Comparison of ENCODE assay signal across 8 cellular contexts in the genomic region with DNA sequence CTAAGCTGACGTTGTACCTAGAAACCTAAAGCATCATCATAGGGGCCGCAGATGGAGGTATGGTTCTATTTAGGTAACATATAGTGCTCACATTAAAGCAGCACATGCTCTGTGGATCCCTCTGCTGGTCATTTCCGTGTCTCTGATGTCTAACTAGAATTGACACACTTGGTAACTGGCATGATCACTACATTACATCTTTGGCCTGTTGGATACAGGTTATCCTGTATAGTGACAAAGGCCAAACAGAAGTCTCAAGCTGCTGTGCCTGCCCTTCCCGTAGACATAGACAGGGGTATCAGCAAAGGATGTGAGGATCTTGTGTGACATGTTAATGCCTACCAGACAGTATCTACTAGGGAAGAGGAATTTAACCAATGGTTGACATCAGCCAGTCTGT. TPM values are rescaled to one million over a fixed set of nuclear protein-coding genes. Genes with fewer than 3 reads are reported as not detected.
A peak's percentile ranks its signal among the peaks of the same experiment; 100 is the strongest.
DNase-seq lines count a peak whose midpoint lies in the region; ATAC-seq and TF ChIP-seq lines count a peak whose summit lies in the region.

No MANE protein-coding gene starts in this region.

- intact Hi-C loops in Caco-2 (cut with micrococcal nuclease; ENCODE audit: unreplicated experiment) = loop anchor here (1.0 to 2.0 kb wide), 4 partner anchors 42 to 202 kb away; no protein-coding TSS in a partner anchor
- intact Hi-C loops in activated CD4-positive, alpha-beta memory T cell treated with anti-CD3 and anti-CD28 coated beads for 36 hours (cut with micrococcal nuclease) = loop anchor here (1.0 to 5.0 kb wide), 3 partner anchors 47 to 143 kb away; no protein-coding TSS in a partner anchor
- intact Hi-C loops in prostate gland (cut with DNase I) = loop anchor here (10.0 kb wide), 1 partner anchor 140 kb away; no protein-coding TSS in a partner anchor

- TF ChIP-seq POLR2A in prostate gland (IDR thresholded peaks at IDR 0.05) = no peak

- H3K4me3 ChIP-seq in Caco-2 (ENCODE audit: low read depth, low read length) = no peak overlapping the region
- H3K4me3 ChIP-seq in fibroblast of pulmonary artery (replicated peaks; ENCODE audit: low read depth, low read length) = no peak overlapping the region
- no peak overlapping the region for H3K4me3 ChIP-seq in prostate gland

- H3K27ac ChIP-seq in prostate gland = no peak overlapping the region

- 68% methylated on average over 4 of the region's 4 CpGs for WGBS in prostate gland

- POLR2A ChIA-PET in Caco-2 (lab: Charles Lee) = no interaction called here
- POLR2A ChIA-PET in activated CD4-positive, alpha-beta memory T cell treated with anti-CD3 and anti-CD28 coated beads for 36 hours (lab: Charles Lee) = interaction anchor here (0.8 kb wide), 1 partner anchor 29 kb away, joined by 3 read pairs; no protein-coding TSS in a partner anchor

- CTCF ChIA-PET in Caco-2 (lab: Charles Lee) = interaction anchor here (0.6 to 2.5 kb wide), 2 partner anchors 143 to 217 kb away, joined by 3 to 15 read pairs; no protein-coding TSS in a partner anchor
- CTCF ChIA-PET in activated CD4-positive, alpha-beta memory T cell treated with anti-CD3 and anti-CD28 coated beads for 36 hours (lab: Charles Lee) = interaction anchor here (0.7 to 8.1 kb wide), 8 partner anchors 13 to 530 kb away, joined by 3 to 77 read pairs (median 3); partner anchors contain the start of gene KIF5B

- H3K9me3 ChIP-seq in Caco-2 (no peaks in the 10 kb centered on the region), prostate gland (no peaks in the 10 kb centered on the region)

- ATAC-seq in GM18861 (IDR thresholded peaks at IDR 0.05; ENCODE audit: unreplicated experiment) (peak; percentile 72), GM18520 (IDR thresholded peaks at IDR 0.05; ENCODE audit: unreplicated experiment) (no peak), HG03457 (IDR thresholded peaks at IDR 0.05; ENCODE audit: unreplicated experiment) (no peak)

- peak; percentile 78 to 83 for TF ChIP-seq CTCF in Caco-2 (IDR thresholded peaks at IDR 0.05; ENCODE audit: insufficient read depth in 1 of 2, low read depth in 1 of 2, low read length in 1 of 2, severe bottlenecking in 1 of 2, unreplicated experiment in 1 of 2)
- peak; percentile 70 for TF ChIP-seq CTCF in fibroblast of pulmonary artery (IDR thresholded peaks at IDR 0.05; ENCODE audit: low read length, missing control alignments)
- peak in 3 of 4 experiments; percentile 24 to 48 (median 27) for TF ChIP-seq CTCF in prostate gland (IDR thresholded peaks at IDR 0.05)

- H3K9me3 Mint-ChIP-seq in Caco-2 (ENCODE audit: unreplicated experiment) = no peaks in the 10 kb centered on the region
- H3K9me3 Mint-ChIP-seq in activated CD4-positive, alpha-beta memory T cell treated with anti-CD3 and anti-CD28 coated beads for 36 hours = no peaks in the 10 kb centered on the region

- H3K27ac Mint-ChIP-seq in Caco-2 (ENCODE audit: unreplicated experiment) = no peak overlapping the region
- H3K27ac Mint-ChIP-seq in activated CD4-positive, alpha-beta memory T cell treated with anti-CD3 and anti-CD28 coated beads for 36 hours = no peak overlapping the region

- no peaks in the 10 kb centered on the region for H3K27me3 Mint-ChIP-seq in Caco-2 (ENCODE audit: insufficient read depth, unreplicated experiment)
- no peaks in the 10 kb centered on the region for H3K27me3 Mint-ChIP-seq in activated CD4-positive, alpha-beta memory T cell treated with anti-CD3 and anti-CD28 coated beads for 36 hours

- peaks cover 21% of the 10 kb centered on the region for H3K4me1 Mint-ChIP-seq in Caco-2 (ENCODE audit: low read depth, unreplicated experiment)
- peaks cover 4% of the 10 kb centered on the region for H3K4me1 Mint-ChIP-seq in activated CD4-positive, alpha-beta memory T cell treated with anti-CD3 and anti-CD28 coated beads for 36 hours (ENCODE audit: low read depth)

- H3K4me3 Mint-ChIP-seq in Caco-2 (ENCODE audit: unreplicated experiment) = no peak overlapping the region
- H3K4me3 Mint-ChIP-seq in activated CD4-positive, alpha-beta memory T cell treated with anti-CD3 and anti-CD28 coated beads for 36 hours = no peak overlapping the region

- H3K36me3 Mint-ChIP-seq in Caco-2 (ENCODE audit: insufficient read depth, unreplicated experiment) = peaks cover 85% of the 10 kb centered on the region
- peaks cover 5% of the 10 kb centered on the region for H3K36me3 Mint-ChIP-seq in activated CD4-positive, alpha-beta memory T cell treated with anti-CD3 and anti-CD28 coated beads for 36 hours

- BruUV-seq in Caco-2 (replicated peaks; lab: Mats Ljungman, UMichigan) = no TSS peak

- no peaks in the 10 kb centered on the region for H3K27me3 ChIP-seq in Caco-2 (replicated peaks; ENCODE audit: control insufficient read depth, insufficient read depth, low read length)
- H3K27me3 ChIP-seq in prostate gland (replicated peaks; ENCODE audit: insufficient read depth) = no peaks in the 10 kb centered on the region

- DNase-seq in Caco-2 (peak; percentile 68 to 73), NCI-H1105 (lab: John Stamatoyannopoulos, UW) (peak; percentile 7), fibroblast of pulmonary artery (ENCODE audit: low read depth) (peak; percentile 68), prostate gland (ENCODE audit: low spot score) (peak; percentile 10)
- peak; percentile 38 for DNase-seq in activated CD4-positive, alpha-beta memory T cell treated with anti-CD3 and anti-CD28 coated beads for 36 hours

- H3K36me3 ChIP-seq in Caco-2 (ENCODE audit: control insufficient read depth, insufficient read depth, low read length) = peaks cover 1% of the 10 kb centered on the region
- H3K36me3 ChIP-seq in prostate gland = no peaks in the 10 kb centered on the region

- H3K4me1 ChIP-seq in Caco-2 (no peaks in the 10 kb centered on the region; the same call in 1 of the 2 replicates), prostate gland (replicated peaks) (no peaks in the 10 kb centered on the region)

RNA-seq across cellular contexts. Expression of gene KIF5B, which starts 51.2 kb away (rescaled TPM):
- total RNA-seq in Caco-2 (2022) (172 and 183 TPM in 2 replicates), prostate gland (100 to 1,000 TPM in 1 of 2 donors, 10 to 100 TPM in 1; 98.2 to 102 TPM)
- total RNA-seq in activated CD4-positive, alpha-beta memory T cell treated with anti-CD3 and anti-CD28 coated beads for 36 hours = 10 to 100 TPM; 73.9 to 75.2 TPM

Comparison
In these comparisons a context has a peak if more than half of its experiments do, and no peak if none do; other contexts are left out.
1. DNase-seq: peak in every context shown above with its lines; median percentile 70 in Caco-2; 68 in fibroblast of pulmonary artery; 38 in activated CD4-positive, alpha-beta memory T cell treated with anti-CD3 and anti-CD28 coated beads for 36 hours; 10 in prostate gland; 7 in NCI-H1105.
2. CTCF ChIP-seq: peak in every context shown above with its lines; median percentile 80 in Caco-2; 70 in fibroblast of pulmonary artery; 27 in prostate gland.